ENCODE assay signal across 8 cellular contexts in genomic region chr5:149551227-149552037, GRCh38. TPM values are rescaled to one million over a fixed set of nuclear protein-coding genes. Genes with fewer than 3 reads are reported as not detected.
DNase-seq lines count a peak whose midpoint lies in the region; ATAC-seq and TF ChIP-seq lines count a peak whose summit lies in the region.

Gene CSNK1A1, minus strand, starts transcription at chr5:149551439. Its CDS starts 475 bp downstream, at chr5:149550964.

- H3K36me3 ChIP-seq in CD4-positive, alpha-beta memory T cell (ENCODE audit: insufficient read depth, low read length), result peaks cover 5% of the 10 kb centered on the region
- H3K36me3 ChIP-seq in liver (ENCODE audit: control insufficient read depth in 4 of 4, insufficient read depth in 3 of 4, low read depth in 1 of 4, low read length in 3 of 4), result peaks cover 0 to 9% (median 0%) of the 10 kb centered on the region in 4 donors

- H3K9me3 ChIP-seq in CD4-positive, alpha-beta memory T cell (ENCODE audit: control insufficient read depth in 1 of 2, low read length in 2 of 2), result no peaks in the 10 kb centered on the region
- no peaks in the 10 kb centered on the region for H3K9me3 ChIP-seq in liver (ENCODE audit: control insufficient read depth in 4 of 4, low read length in 3 of 4)

- H3K4me1 ChIP-seq in CD4-positive, alpha-beta memory T cell (ENCODE audit: insufficient read depth, low read length), result peaks cover 37% of the 10 kb centered on the region
- peaks cover 5 to 33% (median 17%) of the 10 kb centered on the region in 4 donors for H3K4me1 ChIP-seq in liver (ENCODE audit: control insufficient read depth in 4 of 4, insufficient read depth in 4 of 4, low read length in 3 of 4)

- CTCF ChIA-PET in CD4-positive, alpha-beta memory T cell (lab: Charles Lee; ENCODE audit: partially characterized antibody), result interaction anchor here (0.6 to 3.7 kb wide), 16 partner anchors 11 to 1522 kb away, joined by 3 to 51 read pairs (median 6); partner anchors contain the start of genes GRPEL2 and PCYOX1L

- peak; percentile 78 for TF ChIP-seq CTCF in liver (IDR thresholded peaks at IDR 0.05; ENCODE audit: low read depth, low read length, missing input control)

- WGBS in liver, result under 1% methylated on average over 67 of the region's 67 CpGs

- H3K27me3 Mint-ChIP-seq in CD4-positive, alpha-beta memory T cell, result no peaks in the 10 kb centered on the region

- peaks cover 18 to 52% (median 27%) of the 10 kb centered on the region in 4 donors for H3K4me1 Mint-ChIP-seq in CD4-positive, alpha-beta memory T cell

- H3K27ac Mint-ChIP-seq in CD4-positive, alpha-beta memory T cell, result peak within 1 kb of the TSS; percentile 95 to 100 (median 98)

- peak within 1 kb of the TSS; percentile 97 for H3K27ac ChIP-seq in CD4-positive, alpha-beta memory T cell (ENCODE audit: low read depth, low read length)
- peak within 1 kb of the TSS; percentile 94 to 95 for H3K27ac ChIP-seq in liver (ENCODE audit: low read depth in 1 of 2, low read length in 2 of 2)

- peak within 1 kb of the TSS; percentile 99 to 100 for H3K9ac ChIP-seq in liver (ENCODE audit: low read depth in 1 of 2, low read length in 2 of 2)

- POLR2A ChIA-PET in CD4-positive, alpha-beta memory T cell (lab: Charles Lee; ENCODE audit: partially characterized antibody), result interaction anchor here (0.6 to 4.0 kb wide), 29 partner anchors 8 to 1169 kb away, joined by 3 to 23 read pairs (median 4); partner anchors contain the start of genes ARHGEF37, GRPEL2, HMGXB3 and PCYOX1L

- H3K36me3 Mint-ChIP-seq in CD4-positive, alpha-beta memory T cell, result peaks cover 25 to 47% of the 10 kb centered on the region in 2 donors

- H3K9me3 Mint-ChIP-seq in CD4-positive, alpha-beta memory T cell, result peaks cover 0 to 2% (median 0%) of the 10 kb centered on the region in 8 donors

- TF ChIP-seq RAD21 in liver (IDR thresholded peaks at IDR 0.05), result peak; percentile 78 to 80

- intact Hi-C loops in CD4-positive, alpha-beta memory T cell (cut with micrococcal nuclease), result loop anchor here (1.0 to 5.0 kb wide), 6 partner anchors 39 to 1168 kb away; partner anchors contain the start of genes FBXO38, HMGXB3 and TIGD6

- ATAC-seq in GM19438 (IDR thresholded peaks at IDR 0.05; ENCODE audit: low read depth, unreplicated experiment) (peak; percentile 82), HG03575 (IDR thresholded peaks at IDR 0.05; ENCODE audit: extremely low read depth, insufficient number of reproducible peaks, low FRiP score, unreplicated experiment) (peak; percentile 80)

- peak; percentile 98 to 99 (median 99) for DNase-seq in CD4-positive, alpha-beta memory T cell
- DNase-seq in NCI-H82 (lab: John Stamatoyannopoulos, UW) (peak; percentile 98), dermis microvascular lymphatic vessel endothelial cell (ENCODE audit: low read depth in 2 of 2) (peak; percentile 96 to 99)
- DNase-seq in activated CD4-positive, alpha-beta T cell treated with anti-CD3 and anti-CD28 coated beads, Interleukin-2, amount 50 U/mL, for 48 hours, result peak; percentile 98 to 99
- peak; percentile 99 for DNase-seq in stimulated activated CD4-positive, alpha-beta T cell treated with anti-CD3 and anti-CD28 coated beads, Interleukin-4, amount 100 ng/mL, for 24 hours

- H3K4me3 Mint-ChIP-seq in CD4-positive, alpha-beta memory T cell, result peak within 1 kb of the TSS; percentile 94 to 99 (median 98)

- peak within 1 kb of the TSS; percentile 88 to 94 for H3K4me3 ChIP-seq in CD4-positive, alpha-beta memory T cell (ENCODE audit: low read length in 2 of 2)
- H3K4me3 ChIP-seq in liver (ENCODE audit: low read depth in 1 of 3, low read length in 3 of 3), result peak within 1 kb of the TSS; percentile 73 to 99 (median 96)

- H3K27me3 ChIP-seq in CD4-positive, alpha-beta memory T cell (ENCODE audit: insufficient read depth, low read length), result no peaks in the 10 kb centered on the region
- H3K27me3 ChIP-seq in liver (ENCODE audit: control insufficient read depth in 4 of 4, insufficient read depth in 4 of 4, low read length in 3 of 4), result no peaks in the 10 kb centered on the region

TF ChIP-seq in liver, 16 proteins besides CTCF, POLR2A, EP300 and RAD21:
- peak; percentile 94 for TF ChIP-seq REST (IDR thresholded peaks at IDR 0.05)
- peak in 1 of 2 donors; percentile 35 for TF ChIP-seq JUND (IDR thresholded peaks at IDR 0.05)
- TF ChIP-seq TAF1 (conservative IDR thresholded peaks at IDR 0.05), result peak; percentile 93
- TF ChIP-seq ZBTB33 (IDR thresholded peaks at IDR 0.05), result peak; percentile 68
- TF ChIP-seq GABPA (IDR thresholded peaks at IDR 0.05 in 1 of 2, conservative IDR thresholded peaks at IDR 0.05 in 1 of 2), result peak; percentile 75 to 91
- TF ChIP-seq FOXA1 (IDR thresholded peaks at IDR 0.05), result peak; percentile 31
- peak; percentile 63 for TF ChIP-seq SP1 (IDR thresholded peaks at IDR 0.05)
- no peak for TF ChIP-seq MAX (IDR thresholded peaks at IDR 0.05)
- TF ChIP-seq HNF4G (IDR thresholded peaks at IDR 0.05), result peak; percentile 5
- TF ChIP-seq FOXA2 (IDR thresholded peaks at IDR 0.05), result no peak
- TF ChIP-seq EGR1 (IDR thresholded peaks at IDR 0.05; ENCODE audit: low read depth in 2 of 2), result peak; percentile 76 to 89
- peak; percentile 99 for TF ChIP-seq NR2F2 (IDR thresholded peaks at IDR 0.05)
- peak; percentile 63 to 70 for TF ChIP-seq RXRA (IDR thresholded peaks at IDR 0.05)
- TF ChIP-seq HNF4A (conservative IDR thresholded peaks at IDR 0.05), result peak; percentile 75 to 79
- TF ChIP-seq YY1 (IDR thresholded peaks at IDR 0.05), result peak; percentile 99
- no peak for TF ChIP-seq ATF3 (IDR thresholded peaks at IDR 0.05)

RNA-seq across cellular contexts. Expression of gene CSNK1A1, which starts in this region (rescaled TPM):
- total RNA-seq in CD4-positive, alpha-beta memory T cell, result 100 to 1,000 TPM; 175 to 189 TPM
- polyA plus RNA-seq in CD4-positive, alpha-beta memory T cell, result 100 to 1,000 TPM; 135 to 162 TPM
- total RNA-seq in dermis microvascular lymphatic vessel endothelial cell (302 and 317 TPM in 2 replicates), liver (100 to 1,000 TPM; 102 to 108 TPM)
- 10 to 100 TPM; 43.0 to 54.5 TPM for polyA plus RNA-seq in liver

Comparison
In these comparisons a context has a peak if more than half of its experiments do, and no peak if none do; other contexts are left out.
1. Peak in every context shown above with its lines: DNase-seq, ATAC-seq, H3K4me3 ChIP-seq and H3K27ac ChIP-seq.